1 cellular context compared by ENCODE assay signal in the genomic region with DNA sequence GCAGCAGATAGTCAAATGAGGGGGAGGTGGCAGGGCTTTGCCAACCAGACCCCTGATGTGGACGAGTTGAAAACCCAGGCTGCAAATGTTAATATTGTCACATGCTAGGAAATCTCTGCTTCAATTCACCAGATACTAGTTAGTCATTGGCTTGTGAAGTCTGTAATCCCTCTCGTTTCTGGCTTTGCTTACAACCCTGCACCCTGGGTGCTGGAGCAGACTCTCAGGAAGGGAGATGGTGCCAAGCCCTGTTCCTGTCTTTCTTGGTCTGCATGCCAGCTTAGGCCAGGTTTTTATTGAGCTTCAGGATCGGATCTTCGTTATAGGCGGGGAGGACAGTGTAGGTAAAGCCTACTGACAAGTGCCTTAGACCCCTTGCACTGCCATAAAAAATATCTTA.
TF ChIP-seq lines count a peak whose summit lies in the region.

No MANE protein-coding gene starts in this region.

TF ChIP-seq in H1, 55 proteins besides CTCF, POLR2A, EP300 and RAD21:
- TF ChIP-seq SP2 (IDR thresholded peaks at IDR 0.05; ENCODE audit: low read length) (no peak), SIRT6 (IDR thresholded peaks at IDR 0.05; ENCODE audit: low read length) (no peak), PHF8 (conservative IDR thresholded peaks at IDR 0.05; ENCODE audit: low read depth, low read length) (no peak), USF2 (IDR thresholded peaks at IDR 0.05; ENCODE audit: low read length) (no peak)
